ENCODE assay signal across 28 cellular contexts in genomic region chr11:34595960-34596359, GRCh38. TPM values are rescaled to one million over a fixed set of nuclear protein-coding genes. Genes with fewer than 3 reads are reported as not detected.
"Had no signal": no experiment of that assay in that cellular context is flagged by ENCODE, and none has a peak within 500 bp of the region (broad histone marks: within the 10 kb centered on the region; RNA-seq: fewer than 3 reads in every experiment).

No MANE protein-coding gene starts in this region.

- FAIRE-seq: endothelial cell of umbilical vein, islet of Langerhans had no signal

- DNase-seq: colonic mucosa; cortex of kidney; dermis blood vessel endothelial cell; dorsolateral prefrontal cortex; effector CD4-positive, alpha-beta T cell; effector memory CD4-positive, alpha-beta T cell; erythroblast; esophagus squamous epithelium; foreskin fibroblast; foreskin melanocyte; gastrocnemius medialis; glutamatergic neuron; head of caudate nucleus; heart right ventricle; hippocampal formation; left cardiac atrium; left lung; left ventricle myocardium superior; lower lobe of right lung; mesenchymal stem cell; mucosa of descending colon had no signal

- H3K4me3 Mint-ChIP-seq: mesothelial cell of epicardium had no signal

- H3K27ac ChIP-seq: colonic mucosa, dorsolateral prefrontal cortex, gastrocnemius medialis, heart right ventricle, left lung, lower lobe of right lung had no signal

- H3K4me3 ChIP-seq: colonic mucosa, dorsolateral prefrontal cortex, esophagus squamous epithelium, gastrocnemius medialis, heart right ventricle, left lung, lower lobe of right lung, mucosa of descending colon had no signal

- H3K27ac Mint-ChIP-seq: mesothelial cell of epicardium had no signal

- H3K9me3 ChIP-seq: colonic mucosa, esophagus squamous epithelium, gastrocnemius medialis, left lung, lower lobe of right lung, mucosa of descending colon had no signal

- H3K27me3 ChIP-seq: colonic mucosa, dorsolateral prefrontal cortex, heart right ventricle, left lung had no signal

- ATAC-seq: gastrocnemius medialis, heart right ventricle, left cardiac atrium, left lung, left ventricle myocardium superior, lower lobe of right lung, mucosa of descending colon had no signal

- H3K4me1 ChIP-seq: gastrocnemius medialis had no signal

- H3K36me3 ChIP-seq: colonic mucosa, esophagus squamous epithelium, gastrocnemius medialis, heart right ventricle, left lung, lower lobe of right lung had no signal

RNA-seq across cellular contexts. Expression of gene EHF, which starts 24.9 kb away (rescaled TPM):
- total RNA-seq: chondrocyte, endothelial cell of umbilical vein, glomerular endothelial cell, lung microvascular endothelial cell, myocyte had no signal
- polyA plus RNA-seq: endothelial cell of umbilical vein had no signal
